In genomic region chr12:47949441-47950341, GRCh38 we compare ENCODE assay signal across 8 cellular contexts. TPM values are rescaled to one million over a fixed set of nuclear protein-coding genes. Genes with fewer than 3 reads are reported as not detected.
DNase-seq lines count a peak whose midpoint lies in the region; ATAC-seq, FAIRE-seq and TF ChIP-seq lines count a peak whose summit lies in the region.

No MANE protein-coding gene starts in this region.

- CTCF ChIA-PET in HCT116 (lab: Charles Lee) (interaction anchor here (0.6 to 2.7 kb wide), 19 partner anchors 8 to 668 kb away, joined by 3 to 17 read pairs (median 3); partner anchors contain the start of genes PFKM, TMEM106C and VDR), HepG2 (lab: Yijun Ruan, JAX; ENCODE audit: low intra/inter-chr PET ratio, low total read pairs) (interaction anchor here (0.7 to 3.8 kb wide), 3 partner anchors 14 to 79 kb away, joined by 3 to 30 read pairs (median 3); partner anchors contain the start of gene TMEM106C)

- no peaks in the 10 kb centered on the region for H3K9me2 ChIP-seq in HCT116 (ENCODE audit: insufficient read depth)

- no peak overlapping the region; the same call in 1 of the 2 replicates for H3K27ac ChIP-seq in HCT116 (ENCODE audit: low read depth, low read length)
- peak overlapping the region; percentile 51 for H3K27ac ChIP-seq in HepG2 (ENCODE audit: extremely low read length, insufficient read depth, low read length)

- 0 out of 4 replicates have a peak, but pooled peaks of 1 of the 2 experiments have one; percentile 20 for TF ChIP-seq EP300 in HepG2 (IDR thresholded peaks at IDR 0.05; ENCODE audit: low read depth in 2 of 2, low read length in 2 of 2)
- peak; percentile 24; the same call in 1 of the 2 replicates for TF ChIP-seq EP300 in HepG2 (CRISPR knock-in tag; IDR thresholded peaks at IDR 0.05; ENCODE audit: borderline replicate concordance)

- H3K4me1 ChIP-seq in HCT116 (ENCODE audit: control insufficient read depth in 1 of 2, insufficient read depth in 2 of 2, low read length in 2 of 2) (peaks cover 12 to 46% of the 10 kb centered on the region in 2 experiments; a peak in 3 of 4 replicates), HepG2 (ENCODE audit: insufficient read depth, low read length) (peaks cover 60% of the 10 kb centered on the region)

- TF ChIP-seq RAD21 in HCT116 (IDR thresholded peaks at IDR 0.05; ENCODE audit: low read depth) (peak; percentile 89), HepG2 (CRISPR knock-in tag; IDR thresholded peaks at IDR 0.05) (peak; percentile 78)

- peak; percentile 75 for FAIRE-seq in HepG2 (lab: Jason Lieb, UNC)

- peak; percentile 91 for DNase-seq in COLO829 (ENCODE audit: low spot score)
- DNase-seq in HCT116 (ENCODE audit: low read depth, low spot score): peak; percentile 69
- DNase-seq in NCI-H446 (lab: John Stamatoyannopoulos, UW): peak; percentile 29 to 72
- DNase-seq in dermis blood vessel endothelial cell: peak; percentile 82
- peak; percentile 76 for DNase-seq in HepG2 (ENCODE audit: low spot score)
- DNase-seq in stimulated activated CD8-positive, alpha-beta memory T cell treated with anti-CD3 and anti-CD28 coated beads, Interleukin-12 subunit alpha, Interleukin-12 subunit beta, amount 100 ng/mL, for 24 hours (ENCODE audit: extremely low read depth): peak; percentile 14

- H3K27me3 ChIP-seq in HCT116 (ENCODE audit: insufficient read depth, low read length) (no peaks in the 10 kb centered on the region), HepG2 (ENCODE audit: control insufficient read depth in 1 of 2, insufficient read depth in 2 of 2, low read length in 2 of 2) (peaks cover 3 to 25% of the 10 kb centered on the region in 2 experiments)

- in situ Hi-C loops in HepG2 (cut with HindIII; ENCODE audit: extremely low pct_ligation_motif_present, low pct_unique_long_range_greater_than_20kb): loop anchor here (5.0 to 10.0 kb wide), 2 partner anchors 47 to 215 kb away; partner anchors contain the start of gene VDR

- H4K20me1 ChIP-seq in HCT116 (ENCODE audit: insufficient read depth) (no peaks in the 10 kb centered on the region), HepG2 (ENCODE audit: insufficient read depth, low read length) (no peaks in the 10 kb centered on the region)

- H3K9ac ChIP-seq in HCT116 (ENCODE audit: low read length) (no peak overlapping the region), HepG2 (ENCODE audit: insufficient read depth, low read depth, low read length) (peak overlapping the region; percentile 30)

- RAD21 ChIA-PET in HCT116 (lab: Charles Lee; ENCODE audit: low non-redundant PET in 1 of 2, low total read pairs in 2 of 2, uncharacterized antibody in 2 of 2, unreplicated experiment in 2 of 2): interaction anchor here (1.2 to 1.5 kb wide), 5 partner anchors 45 to 111 kb away, joined by 3 to 10 read pairs (median 7); partner anchors contain the start of gene VDR (in 2 of the 2)

- TF ChIP-seq CTCF in HCT116 (IDR thresholded peaks at IDR 0.05 in 2 of 3, conservative IDR thresholded peaks at IDR 0.05 in 1 of 3; ENCODE audit: borderline replicate concordance in 1 of 3, insufficient read depth in 1 of 3, low read depth in 2 of 3, low read length in 2 of 3) (peak; percentile 85 to 96 (median 91)), HepG2 (CRISPR knock-in tag; IDR thresholded peaks at IDR 0.05) (peak; percentile 89)

- peak; percentile 98 for ATAC-seq in HCT116
- peak; percentile 61 to 65 for ATAC-seq in activated CD4-positive, CD25-positive, alpha-beta regulatory T cell treated with anti-CD3 and anti-CD28 coated beads, Interleukin-2, amount 50 U/mL, for 24 hours
- peak; percentile 89 for ATAC-seq in HepG2
- no peak for ATAC-seq in HG03342 (IDR thresholded peaks at IDR 0.05; ENCODE audit: unreplicated experiment)

- H3K79me2 ChIP-seq in HCT116 (ENCODE audit: insufficient read depth, low read length) (no peaks in the 10 kb centered on the region), HepG2 (ENCODE audit: insufficient read depth, low read length) (no peaks in the 10 kb centered on the region)

- H2AFZ ChIP-seq in HCT116 (ENCODE audit: low read depth, low read length, poor library complexity, severe bottlenecking) (peak overlapping the region; percentile 88), HepG2 (ENCODE audit: low read length) (no peak overlapping the region)

- H3K9me3 ChIP-seq in HCT116 (ENCODE audit: control insufficient read depth in 1 of 2, insufficient read depth in 1 of 2, low read depth in 1 of 2, low read length in 2 of 2) (no peaks in the 10 kb centered on the region), HepG2 (ENCODE audit: low read length) (no peaks in the 10 kb centered on the region)

- 3% methylated on average over 22 of the region's 32 CpGs for whole genome bisulfite sequencing in HepG2 (ENCODE audit: low lambda C conversion rate)

- POLR2A ChIA-PET in HCT116 (lab: Charles Lee): interaction anchor here (2.0 kb wide), 1 partner anchor 44 kb away, joined by 5 read pairs; the partner anchor contains the start of gene VDR
- POLR2A ChIA-PET in HepG2 (lab: Yijun Ruan, JAX): interaction anchor here (1.1 kb wide), 1 partner anchor 49 kb away, joined by 3 read pairs; no protein-coding TSS in a partner anchor

- H3K4me2 ChIP-seq in HCT116 (ENCODE audit: low read length) (peak overlapping the region; percentile 35; the same call in 1 of the 2 replicates), HepG2 (ENCODE audit: low read depth, low read length) (peak overlapping the region; percentile 81)

- intact Hi-C loops in HCT116 (cut with micrococcal nuclease) (loop anchor here (1.0 to 10.0 kb wide), 4 partner anchors 45 to 234 kb away; partner anchors contain the start of gene VDR), HepG2 (cut with micrococcal nuclease; ENCODE audit: unreplicated experiment) (loop anchor here (1.0 to 10.0 kb wide), 2 partner anchors 49 to 215 kb away; no protein-coding TSS in a partner anchor)

- TF ChIP-seq POLR2A in HCT116 (IDR thresholded peaks at IDR 0.05; ENCODE audit: borderline replicate concordance, extremely low read depth, insufficient read depth, insufficient read length) (no peak), HepG2 (IDR thresholded peaks at IDR 0.05; ENCODE audit: insufficient read depth in 1 of 2, low read depth in 2 of 2, low read length in 2 of 2) (no peak)

- H3K36me3 ChIP-seq in HCT116 (ENCODE audit: control insufficient read depth in 1 of 2, insufficient read depth in 2 of 2, low read length in 2 of 2) (no peaks in the 10 kb centered on the region), HepG2 (replicated peaks in 1 of 2; ENCODE audit: control insufficient read depth in 1 of 2, insufficient read depth in 2 of 2, low read length in 2 of 2) (no peaks in the 10 kb centered on the region)

- BruUV-seq in HCT116 (replicated peaks; lab: Mats Ljungman, UMichigan): no TSS peak
- BruUV-seq in HepG2 (replicated peaks; lab: Mats Ljungman, UMichigan): no TSS peak

- H3K4me3 ChIP-seq in HCT116 (replicated peaks in 1 of 2; ENCODE audit: low read depth in 1 of 2, low read length in 2 of 2): no peak overlapping the region
- peak overlapping the region; percentile 34 to 54 (median 41); a peak in 5 of 6 replicates for H3K4me3 ChIP-seq in HepG2 (replicated peaks in 1 of 3; ENCODE audit: insufficient read depth in 1 of 3, low read depth in 2 of 3, low read length in 3 of 3)

RNA-seq across cellular contexts. Expression of gene TMEM106C, which starts 13.7 kb away (rescaled TPM):
- total RNA-seq in HCT116 (2021; ENCODE audit: unreplicated experiment) (94.7 TPM), dermis blood vessel endothelial cell (74.4 and 84.6 TPM in 2 replicates), HepG2 (2016; rRNA removed; fragmentation: Illumina TruSeq; extraction: Trizol) (132 and 134 TPM in 2 replicates)
- 150 and 158 TPM in 2 replicates for polyA plus RNA-seq in HCT116 (2012)
- 140 and 199 TPM in 2 replicates for total RNA-seq in HepG2 (2016; cell fraction: cytosol; rRNA removed; fragmentation: Illumina TruSeq; extraction: Trizol; ENCODE audit: low read depth)
- total RNA-seq in HepG2 (2016; cell fraction: insoluble cytoplasmic fraction; rRNA removed; fragmentation: Illumina TruSeq; extraction: Trizol): 131 and 142 TPM in 2 replicates
- 222 and 263 TPM in 2 replicates for total RNA-seq in HepG2 (2016; cell fraction: membrane; rRNA removed; fragmentation: Illumina TruSeq; extraction: Trizol)
- 69.5 and 82.9 TPM in 2 replicates for total RNA-seq in HepG2 (2016; cell fraction: nucleus; rRNA removed; fragmentation: Illumina TruSeq; extraction: Trizol)
- 191 and 192 TPM in 2 replicates for polyA plus RNA-seq in HepG2 (2011; rRNA removed)
- 141 and 173 TPM in 2 replicates for polyA plus RNA-seq in HepG2 (2011; cell fraction: cytosol; rRNA removed)
- 103 and 125 TPM in 2 replicates for polyA plus RNA-seq in HepG2 (2011; cell fraction: nucleus; rRNA removed)
- polyA plus RNA-seq in HepG2 (2012): 67.2 and 83.0 TPM in 2 replicates
- 208 and 285 TPM in 2 replicates for polyA plus RNA-seq in HepG2 (2016; cell fraction: cytosol; fragmentation: Illumina TruSeq; extraction: Trizol; ENCODE audit: low read depth)
- 129 and 148 TPM in 2 replicates for polyA plus RNA-seq in HepG2 (2016; cell fraction: insoluble cytoplasmic fraction; fragmentation: Illumina TruSeq; extraction: Trizol; ENCODE audit: low read depth)
- polyA plus RNA-seq in HepG2 (2016; cell fraction: membrane; fragmentation: Illumina TruSeq; extraction: Trizol; ENCODE audit: low read depth): 221 and 275 TPM in 2 replicates
- 107 and 122 TPM in 2 replicates for polyA plus RNA-seq in HepG2 (2016; cell fraction: nucleus; fragmentation: Illumina TruSeq; extraction: Trizol; ENCODE audit: insufficient read depth, low read depth)
- polyA minus RNA-seq in HepG2 (2011; rRNA and poly(A)+ RNA removed; ENCODE audit: low replicate concordance): 179 and 1,095 TPM in 2 replicates
- 43.2 and 44.5 TPM in 2 replicates for polyA minus RNA-seq in HepG2 (2011; cell fraction: cytosol; rRNA and poly(A)+ RNA removed)
- polyA minus RNA-seq in HepG2 (2011; cell fraction: nucleus; rRNA and poly(A)+ RNA removed): 81.1 and 92.5 TPM in 2 replicates

RNA-seq across cellular contexts. Expression of gene VDR, which starts 44.9 kb away (rescaled TPM):
- 9.5 TPM for total RNA-seq in HCT116 (2021; ENCODE audit: unreplicated experiment)
- polyA plus RNA-seq in HCT116 (2012): 7.3 and 7.5 TPM in 2 replicates
- total RNA-seq in dermis blood vessel endothelial cell: under 0.01 and 0.47 TPM in 2 replicates
- total RNA-seq in HepG2 (2016; rRNA removed; fragmentation: Illumina TruSeq; extraction: Trizol): 0.21 and 0.33 TPM in 2 replicates
- total RNA-seq in HepG2 (2016; cell fraction: cytosol; rRNA removed; fragmentation: Illumina TruSeq; extraction: Trizol; ENCODE audit: low read depth): 0.09 TPM in 1 of 2 replicates, not detected in the other
- total RNA-seq in HepG2 (2016; cell fraction: insoluble cytoplasmic fraction; rRNA removed; fragmentation: Illumina TruSeq; extraction: Trizol): 0.40 and 0.52 TPM in 2 replicates
- 0.14 and 0.22 TPM in 2 replicates for total RNA-seq in HepG2 (2016; cell fraction: membrane; rRNA removed; fragmentation: Illumina TruSeq; extraction: Trizol)
- total RNA-seq in HepG2 (2016; cell fraction: nucleus; rRNA removed; fragmentation: Illumina TruSeq; extraction: Trizol): 0.16 and 0.25 TPM in 2 replicates
- polyA plus RNA-seq in HepG2 (2011; rRNA removed): 0.08 and 0.13 TPM in 2 replicates
- 0.04 and 0.09 TPM in 2 replicates for polyA plus RNA-seq in HepG2 (2011; cell fraction: cytosol; rRNA removed)
- polyA plus RNA-seq in HepG2 (2011; cell fraction: nucleus; rRNA removed): 0.10 and 0.21 TPM in 2 replicates
- polyA plus RNA-seq in HepG2 (2012): 0.08 and 0.35 TPM in 2 replicates
- polyA plus RNA-seq in HepG2 (2016; cell fraction: cytosol; fragmentation: Illumina TruSeq; extraction: Trizol; ENCODE audit: low read depth): not detected in 2 replicates
- 0.24 and 0.36 TPM in 2 replicates for polyA plus RNA-seq in HepG2 (2016; cell fraction: insoluble cytoplasmic fraction; fragmentation: Illumina TruSeq; extraction: Trizol; ENCODE audit: low read depth)
- polyA plus RNA-seq in HepG2 (2016; cell fraction: membrane; fragmentation: Illumina TruSeq; extraction: Trizol; ENCODE audit: low read depth): 0.03 and 0.12 TPM in 2 replicates
- 0.48 and 0.64 TPM in 2 replicates for polyA plus RNA-seq in HepG2 (2016; cell fraction: nucleus; fragmentation: Illumina TruSeq; extraction: Trizol; ENCODE audit: insufficient read depth, low read depth)
- 0.16 and 12.3 TPM in 2 replicates for polyA minus RNA-seq in HepG2 (2011; rRNA and poly(A)+ RNA removed; ENCODE audit: low replicate concordance)
- not detected in 2 replicates for polyA minus RNA-seq in HepG2 (2011; cell fraction: cytosol; rRNA and poly(A)+ RNA removed)
- polyA minus RNA-seq in HepG2 (2011; cell fraction: nucleus; rRNA and poly(A)+ RNA removed): 0.13 and 0.25 TPM in 2 replicates

RNA-seq across cellular contexts. Expression of gene COL2A1, which starts 54.6 kb away (rescaled TPM):
- 0.22 TPM for total RNA-seq in HCT116 (2021; ENCODE audit: unreplicated experiment)
- not detected in 2 replicates for polyA plus RNA-seq in HCT116 (2012)
- not detected in 2 replicates for total RNA-seq in dermis blood vessel endothelial cell
- total RNA-seq in HepG2 (2016; rRNA removed; fragmentation: Illumina TruSeq; extraction: Trizol): 9.2 and 38.3 TPM in 2 replicates
- total RNA-seq in HepG2 (2016; cell fraction: cytosol; rRNA removed; fragmentation: Illumina TruSeq; extraction: Trizol; ENCODE audit: low read depth): 1.1 and 3.1 TPM in 2 replicates
- 6.6 and 41.7 TPM in 2 replicates for total RNA-seq in HepG2 (2016; cell fraction: insoluble cytoplasmic fraction; rRNA removed; fragmentation: Illumina TruSeq; extraction: Trizol)
- total RNA-seq in HepG2 (2016; cell fraction: membrane; rRNA removed; fragmentation: Illumina TruSeq; extraction: Trizol): 3.6 and 4.1 TPM in 2 replicates
- total RNA-seq in HepG2 (2016; cell fraction: nucleus; rRNA removed; fragmentation: Illumina TruSeq; extraction: Trizol): 44.6 and 58.3 TPM in 2 replicates
- 7.4 and 9.8 TPM in 2 replicates for polyA plus RNA-seq in HepG2 (2011; rRNA removed)
- 4.1 and 4.4 TPM in 2 replicates for polyA plus RNA-seq in HepG2 (2011; cell fraction: cytosol; rRNA removed)
- 113 and 136 TPM in 2 replicates for polyA plus RNA-seq in HepG2 (2011; cell fraction: nucleus; rRNA removed)
- polyA plus RNA-seq in HepG2 (2012): 7.6 and 8.6 TPM in 2 replicates
- 0.91 and 1.3 TPM in 2 replicates for polyA plus RNA-seq in HepG2 (2016; cell fraction: cytosol; fragmentation: Illumina TruSeq; extraction: Trizol; ENCODE audit: low read depth)
- polyA plus RNA-seq in HepG2 (2016; cell fraction: insoluble cytoplasmic fraction; fragmentation: Illumina TruSeq; extraction: Trizol; ENCODE audit: low read depth): 5.7 and 8.4 TPM in 2 replicates
- polyA plus RNA-seq in HepG2 (2016; cell fraction: membrane; fragmentation: Illumina TruSeq; extraction: Trizol; ENCODE audit: low read depth): 1.5 and 2.1 TPM in 2 replicates
- polyA plus RNA-seq in HepG2 (2016; cell fraction: nucleus; fragmentation: Illumina TruSeq; extraction: Trizol; ENCODE audit: insufficient read depth, low read depth): 114 and 115 TPM in 2 replicates
- polyA minus RNA-seq in HepG2 (2011; rRNA and poly(A)+ RNA removed; ENCODE audit: low replicate concordance): 7.1 TPM in 1 of 2 replicates, not detected in the other
- 4.7 and 7.3 TPM in 2 replicates for polyA minus RNA-seq in HepG2 (2011; cell fraction: cytosol; rRNA and poly(A)+ RNA removed)
- polyA minus RNA-seq in HepG2 (2011; cell fraction: nucleus; rRNA and poly(A)+ RNA removed): 12.5 and 15.2 TPM in 2 replicates

Comparison
In these comparisons a context has a peak if more than half of its experiments do, and no peak if none do; other contexts are left out.
1. DNase-seq: peak in every context shown above with its lines; median percentile 91 in COLO829; 82 in dermis blood vessel endothelial cell; 76 in HepG2; 69 in HCT116; 50 in NCI-H446; 14 in stimulated activated CD8-positive, alpha-beta memory T cell treated with anti-CD3 and anti-CD28 coated beads, Interleukin-12 subunit alpha, Interleukin-12 subunit beta, amount 100 ng/mL, for 24 hours.
2. H3K4me3 ChIP-seq: peak in HepG2 (3 of 3); none in HCT116 (0 of 2).